Comparison of ENCODE assay signal across 2 cellular contexts in the genomic region with DNA sequence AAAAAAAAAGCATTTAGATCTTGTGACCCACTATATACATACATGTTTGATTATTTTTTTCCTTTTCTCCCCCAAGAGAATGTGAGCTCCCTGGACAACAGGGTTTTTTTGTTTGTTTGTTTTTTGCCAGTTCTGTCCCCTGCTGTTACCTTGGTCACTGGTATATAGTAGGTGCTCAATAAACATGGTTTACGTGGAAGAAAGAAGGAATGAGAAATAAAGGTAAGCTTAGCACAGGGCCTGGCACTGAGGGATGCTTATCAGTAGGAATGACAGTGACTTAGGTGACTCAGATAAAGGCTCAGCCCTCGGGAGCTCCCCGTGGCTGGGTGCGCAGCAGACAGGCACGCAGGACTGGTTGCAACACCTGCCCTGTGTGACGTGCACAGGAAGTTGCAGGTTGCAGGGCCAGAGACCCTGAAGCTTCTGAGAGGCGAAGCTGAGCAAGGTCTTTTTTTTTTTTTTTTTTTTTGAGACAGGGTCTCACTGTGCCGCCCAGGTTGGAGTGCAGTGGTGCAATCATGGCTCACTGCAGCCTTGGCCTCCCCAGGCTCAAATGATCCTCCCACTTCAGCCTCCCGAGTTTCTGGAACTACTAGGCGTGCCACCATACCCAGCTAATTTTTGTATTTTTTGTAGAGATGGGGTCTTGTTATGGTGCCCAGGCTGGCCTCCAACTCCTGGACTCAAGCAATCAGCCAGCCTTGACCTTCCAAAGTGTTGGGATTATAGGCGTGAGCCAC.
TF ChIP-seq lines count a peak whose summit lies in the region.

No MANE protein-coding gene starts in this region.

TF ChIP-seq in HepG2, 621 proteins besides CTCF, POLR2A, EP300 and RAD21:
- TF ChIP-seq IKZF1 (IDR thresholded peaks at IDR 0.05) (no peak), CEBPB (IDR thresholded peaks at IDR 0.05; ENCODE audit: borderline replicate concordance, low read depth, low read length) (peak; percentile 58; the same call in 1 of the 2 replicates), CEBPG (CRISPR knock-in tag; IDR thresholded peaks at IDR 0.05) (no peak), HMG20A (CRISPR knock-in tag; IDR thresholded peaks at IDR 0.05; ENCODE audit: borderline replicate concordance) (no peak), ZNF432 (CRISPR knock-in tag; IDR thresholded peaks at IDR 0.05; ENCODE audit: borderline replicate concordance) (no peak)
- TF ChIP-seq, protein P1, sequence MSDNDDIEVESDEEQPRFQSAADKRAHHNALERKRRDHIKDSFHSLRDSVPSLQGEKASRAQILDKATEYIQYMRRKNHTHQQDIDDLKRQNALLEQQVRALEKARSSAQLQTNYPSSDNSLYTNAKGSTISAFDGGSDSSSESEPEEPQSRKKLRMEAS (IDR thresholded peaks at IDR 0.05) = no peak

TF ChIP-seq in K562, 482 proteins besides CTCF, POLR2A, EP300 and RAD21:
- TF ChIP-seq ZNF175 (CRISPR knock-in tag; IDR thresholded peaks at IDR 0.05; ENCODE audit: low read depth) (no peak), KAT7 (CRISPR knock-in tag; IDR thresholded peaks at IDR 0.05; ENCODE audit: borderline replicate concordance) (no peak), KLF16 (IDR thresholded peaks at IDR 0.05) (no peak), ZBTB1 (CRISPR knock-in tag; IDR thresholded peaks at IDR 0.05; ENCODE audit: borderline replicate concordance, low read depth) (no peak), CEBPB (tag; IDR thresholded peaks at IDR 0.05) (peak; percentile 49; the same call in 1 of the 2 replicates), CREBBP (IDR thresholded peaks at IDR 0.05; ENCODE audit: low read depth, low read length) (no peak), ZSCAN32 (CRISPR knock-in tag; IDR thresholded peaks at IDR 0.05) (no peak), NRF1 (conservative IDR thresholded peaks at IDR 0.05 in 1 of 2, IDR thresholded peaks at IDR 0.05 in 1 of 2) (peak; percentile 52 to 63), ZNF121 (CRISPR knock-in tag; conservative IDR thresholded peaks at IDR 0.05) (peak; percentile 59), TOE1 (IDR thresholded peaks at IDR 0.05; ENCODE audit: borderline replicate concordance) (no peak), TOE1 (CRISPR knock-in tag; IDR thresholded peaks at IDR 0.05; ENCODE audit: borderline replicate concordance, low read depth) (no peak), RB1 (IDR thresholded peaks at IDR 0.05; ENCODE audit: low read depth) (no peak)
- TF ChIP-seq, protein P2, sequence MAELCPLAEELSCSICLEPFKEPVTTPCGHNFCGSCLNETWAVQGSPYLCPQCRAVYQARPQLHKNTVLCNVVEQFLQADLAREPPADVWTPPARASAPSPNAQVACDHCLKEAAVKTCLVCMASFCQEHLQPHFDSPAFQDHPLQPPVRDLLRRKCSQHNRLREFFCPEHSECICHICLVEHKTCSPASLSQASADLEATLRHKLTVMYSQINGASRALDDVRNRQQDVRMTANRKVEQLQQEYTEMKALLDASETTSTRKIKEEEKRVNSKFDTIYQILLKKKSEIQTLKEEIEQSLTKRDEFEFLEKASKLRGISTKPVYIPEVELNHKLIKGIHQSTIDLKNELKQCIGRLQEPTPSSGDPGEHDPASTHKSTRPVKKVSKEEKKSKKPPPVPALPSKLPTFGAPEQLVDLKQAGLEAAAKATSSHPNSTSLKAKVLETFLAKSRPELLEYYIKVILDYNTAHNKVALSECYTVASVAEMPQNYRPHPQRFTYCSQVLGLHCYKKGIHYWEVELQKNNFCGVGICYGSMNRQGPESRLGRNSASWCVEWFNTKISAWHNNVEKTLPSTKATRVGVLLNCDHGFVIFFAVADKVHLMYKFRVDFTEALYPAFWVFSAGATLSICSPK (IDR thresholded peaks at IDR 0.05; ENCODE audit: borderline replicate concordance) = no peak
- TF ChIP-seq, protein P3, sequence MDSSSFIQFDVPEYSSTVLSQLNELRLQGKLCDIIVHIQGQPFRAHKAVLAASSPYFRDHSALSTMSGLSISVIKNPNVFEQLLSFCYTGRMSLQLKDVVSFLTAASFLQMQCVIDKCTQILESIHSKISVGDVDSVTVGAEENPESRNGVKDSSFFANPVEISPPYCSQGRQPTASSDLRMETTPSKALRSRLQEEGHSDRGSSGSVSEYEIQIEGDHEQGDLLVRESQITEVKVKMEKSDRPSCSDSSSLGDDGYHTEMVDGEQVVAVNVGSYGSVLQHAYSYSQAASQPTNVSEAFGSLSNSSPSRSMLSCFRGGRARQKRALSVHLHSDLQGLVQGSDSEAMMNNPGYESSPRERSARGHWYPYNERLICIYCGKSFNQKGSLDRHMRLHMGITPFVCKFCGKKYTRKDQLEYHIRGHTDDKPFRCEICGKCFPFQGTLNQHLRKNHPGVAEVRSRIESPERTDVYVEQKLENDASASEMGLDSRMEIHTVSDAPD (CRISPR knock-in tag; IDR thresholded peaks at IDR 0.05) = no peak
- TF ChIP-seq, protein P4, sequence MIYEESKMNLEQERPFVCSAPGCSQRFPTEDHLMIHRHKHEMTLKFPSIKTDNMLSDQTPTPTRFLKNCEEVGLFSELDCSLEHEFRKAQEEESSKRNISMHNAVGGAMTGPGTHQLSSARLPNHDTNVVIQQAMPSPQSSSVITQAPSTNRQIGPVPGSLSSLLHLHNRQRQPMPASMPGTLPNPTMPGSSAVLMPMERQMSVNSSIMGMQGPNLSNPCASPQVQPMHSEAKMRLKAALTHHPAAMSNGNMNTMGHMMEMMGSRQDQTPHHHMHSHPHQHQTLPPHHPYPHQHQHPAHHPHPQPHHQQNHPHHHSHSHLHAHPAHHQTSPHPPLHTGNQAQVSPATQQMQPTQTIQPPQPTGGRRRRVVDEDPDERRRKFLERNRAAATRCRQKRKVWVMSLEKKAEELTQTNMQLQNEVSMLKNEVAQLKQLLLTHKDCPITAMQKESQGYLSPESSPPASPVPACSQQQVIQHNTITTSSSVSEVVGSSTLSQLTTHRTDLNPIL (CRISPR knock-in tag; IDR thresholded peaks at IDR 0.05) = no peak
